Comparison of ENCODE assay signal across 10 cellular contexts in the genomic region with DNA sequence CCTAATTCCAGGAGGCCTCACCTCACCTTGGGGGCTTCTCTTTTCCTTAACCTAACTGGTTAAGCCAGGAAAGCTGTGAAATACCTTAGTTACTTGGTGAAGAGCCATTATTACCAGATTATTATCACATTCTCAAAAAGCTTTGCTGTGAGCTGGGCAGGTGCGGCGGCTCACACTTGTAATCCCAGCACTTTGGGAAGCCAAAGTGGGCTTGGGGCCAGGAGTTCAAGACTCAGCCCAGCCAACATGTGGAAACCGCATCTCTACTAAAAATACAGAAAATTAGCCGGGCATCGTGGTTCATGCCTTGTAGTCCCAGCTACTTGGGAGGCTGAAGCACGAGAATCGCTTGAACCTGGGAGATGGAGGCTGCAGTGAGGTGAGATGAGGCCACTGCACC.
DNase-seq lines count a peak whose midpoint lies in the region; ATAC-seq and TF ChIP-seq lines count a peak whose summit lies in the region.
"Had no signal": no experiment of that assay in that cellular context is flagged by ENCODE, and none has a peak within 500 bp of the region (broad histone marks: within the 10 kb centered on the region; RNA-seq: fewer than 3 reads in every experiment).

No MANE protein-coding gene starts in this region.

- peak overlapping the region; percentile 81 for H3K27ac Mint-ChIP-seq in CD8-positive, alpha-beta T cell
- H3K27ac Mint-ChIP-seq in dendritic cell treated with granulocyte-macrophage colony-stimulating factor and Interleukin-4, amounts not matched to agents 40 ng/mL and 50 ng/mL, for 4 days: peak overlapping the region; percentile 76
- H3K27ac Mint-ChIP-seq in osteocyte (ENCODE audit: unreplicated experiment): peak overlapping the region; percentile 98
- H3K27ac Mint-ChIP-seq: activated naive CD4-positive, alpha-beta T cell treated with anti-CD3 and anti-CD28 coated beads, Interleukin-2, amount 50 U/mL, for 24 hours had no signal

- CTCF ChIA-PET in CD8-positive, alpha-beta T cell (lab: Charles Lee): no interaction called here

- intact Hi-C loops in CD8-positive, alpha-beta T cell (cut with DNase I, micrococcal nuclease): no loop called here
- intact Hi-C loops in dendritic cell treated with granulocyte-macrophage colony-stimulating factor and Interleukin-4, amounts not matched to agents 40 ng/mL and 50 ng/mL, for 4 days (cut with micrococcal nuclease): no loop called here

- no peaks in the 10 kb centered on the region for H3K9me3 Mint-ChIP-seq in CD8-positive, alpha-beta T cell
- peaks cover 3% of the 10 kb centered on the region for H3K9me3 Mint-ChIP-seq in dendritic cell treated with granulocyte-macrophage colony-stimulating factor and Interleukin-4, amounts not matched to agents 40 ng/mL and 50 ng/mL, for 4 days
- no peaks in the 10 kb centered on the region for H3K9me3 Mint-ChIP-seq in osteocyte (ENCODE audit: unreplicated experiment)
- H3K9me3 Mint-ChIP-seq: activated naive CD4-positive, alpha-beta T cell treated with anti-CD3 and anti-CD28 coated beads, Interleukin-2, amount 50 U/mL, for 24 hours had no signal

- H3K27ac ChIP-seq in CD8-positive, alpha-beta T cell (ENCODE audit: low read depth, low read length): no peak overlapping the region

- H3K27me3 Mint-ChIP-seq in CD8-positive, alpha-beta T cell (ENCODE audit: low read depth): no peaks in the 10 kb centered on the region
- peaks cover 3% of the 10 kb centered on the region for H3K27me3 Mint-ChIP-seq in dendritic cell treated with granulocyte-macrophage colony-stimulating factor and Interleukin-4, amounts not matched to agents 40 ng/mL and 50 ng/mL, for 4 days
- H3K27me3 Mint-ChIP-seq in osteocyte (ENCODE audit: unreplicated experiment): no peaks in the 10 kb centered on the region
- H3K27me3 Mint-ChIP-seq: activated naive CD4-positive, alpha-beta T cell treated with anti-CD3 and anti-CD28 coated beads, Interleukin-2, amount 50 U/mL, for 24 hours had no signal

- no peaks in the 10 kb centered on the region for H3K27me3 ChIP-seq in CD8-positive, alpha-beta T cell (ENCODE audit: insufficient read depth, low read length)

- H3K4me1 Mint-ChIP-seq in CD8-positive, alpha-beta T cell (ENCODE audit: low read depth): peaks cover 23% of the 10 kb centered on the region
- peaks cover 41% of the 10 kb centered on the region for H3K4me1 Mint-ChIP-seq in dendritic cell treated with granulocyte-macrophage colony-stimulating factor and Interleukin-4, amounts not matched to agents 40 ng/mL and 50 ng/mL, for 4 days (ENCODE audit: low read depth)
- H3K4me1 Mint-ChIP-seq in osteocyte (ENCODE audit: unreplicated experiment): peaks cover 61% of the 10 kb centered on the region

- peak overlapping the region; percentile 22 for H3K4me3 Mint-ChIP-seq in CD8-positive, alpha-beta T cell
- no peak overlapping the region for H3K4me3 Mint-ChIP-seq in dendritic cell treated with granulocyte-macrophage colony-stimulating factor and Interleukin-4, amounts not matched to agents 40 ng/mL and 50 ng/mL, for 4 days
- H3K4me3 Mint-ChIP-seq in osteocyte (ENCODE audit: unreplicated experiment): peak overlapping the region; percentile 42
- H3K4me3 Mint-ChIP-seq: activated naive CD4-positive, alpha-beta T cell treated with anti-CD3 and anti-CD28 coated beads, Interleukin-2, amount 50 U/mL, for 24 hours had no signal

- no peaks in the 10 kb centered on the region for H3K36me3 Mint-ChIP-seq in CD8-positive, alpha-beta T cell
- no peaks in the 10 kb centered on the region for H3K36me3 Mint-ChIP-seq in dendritic cell treated with granulocyte-macrophage colony-stimulating factor and Interleukin-4, amounts not matched to agents 40 ng/mL and 50 ng/mL, for 4 days (ENCODE audit: low read depth)
- H3K36me3 Mint-ChIP-seq in osteocyte (ENCODE audit: unreplicated experiment): no peaks in the 10 kb centered on the region
- H3K36me3 Mint-ChIP-seq: activated naive CD4-positive, alpha-beta T cell treated with anti-CD3 and anti-CD28 coated beads, Interleukin-2, amount 50 U/mL, for 24 hours had no signal

- no peaks in the 10 kb centered on the region for H3K9me3 ChIP-seq in CD8-positive, alpha-beta T cell (ENCODE audit: low read length)

- POLR2A ChIA-PET in CD8-positive, alpha-beta T cell (lab: Charles Lee): interaction anchor here (1.1 kb wide), 1 partner anchor 19 kb away, joined by 4 read pairs; no protein-coding TSS in a partner anchor

- no peak overlapping the region for H3K4me3 ChIP-seq in CD8-positive, alpha-beta T cell (ENCODE audit: low read depth, low read length)

- no peaks in the 10 kb centered on the region for H3K36me3 ChIP-seq in CD8-positive, alpha-beta T cell (ENCODE audit: insufficient read depth, low read length)

- no peak for TF ChIP-seq CTCF in CD8-positive, alpha-beta T cell (IDR thresholded peaks at IDR 0.05)
- no peak for TF ChIP-seq CTCF in osteocyte (IDR thresholded peaks at IDR 0.05)

- peak in 1 of 7 experiments; percentile 15 for DNase-seq in CD8-positive, alpha-beta T cell
- DNase-seq in osteocyte (ENCODE audit: extremely low spot score, unreplicated experiment) (no peak), NCI-H1092 treated with DMSO at 0.1 percent for 48 hours (lab: John Stamatoyannopoulos, UW) (no peak), DMS53 treated with DMSO at 0.1 percent for 48 hours (lab: John Stamatoyannopoulos, UW; ENCODE audit: unreplicated experiment) (no peak), NCI-H2107 treated with DMSO at 0.1 percent for 48 hours (lab: John Stamatoyannopoulos, UW; ENCODE audit: unreplicated experiment) (no peak), DMS 273 (lab: John Stamatoyannopoulos, UW; ENCODE audit: unreplicated experiment) (no peak)
- DNase-seq: NCI-H82 had no signal

- H3K4me1 ChIP-seq in CD8-positive, alpha-beta T cell (ENCODE audit: insufficient read depth, low read length): peaks cover 6% of the 10 kb centered on the region

- ATAC-seq in CD8-positive, alpha-beta T cell: no peak
- peak; percentile 15 for ATAC-seq in HG03045 (IDR thresholded peaks at IDR 0.05; ENCODE audit: unreplicated experiment)
